In genomic region chr17:1475321-1475854, GRCh38 we compare ENCODE assay signal across 23 cellular contexts. TPM values are rescaled to one million over a fixed set of nuclear protein-coding genes. Genes with fewer than 3 reads are reported as not detected.
A peak's percentile ranks its signal among the peaks of the same experiment; 100 is the strongest.
DNase-seq lines count a peak whose midpoint lies in the region; ATAC-seq and TF ChIP-seq lines count a peak whose summit lies in the region.
"Had no signal": no experiment of that assay in that cellular context is flagged by ENCODE, and none has a peak within 500 bp of the region (broad histone marks: within the 10 kb centered on the region; RNA-seq: fewer than 3 reads in every experiment).

No MANE protein-coding gene starts in this region.

- no peaks in the 10 kb centered on the region for H3K27me3 Mint-ChIP-seq in neural crest cell (ENCODE audit: low read depth)
- H3K27me3 Mint-ChIP-seq: activated T-helper 17 cell treated with anti-CD3 and anti-CD28 coated beads, Interleukin-2, amount 50 U/mL, for 72 hours; CD4-positive, alpha-beta T cell had no signal

- no peaks in the 10 kb centered on the region for H3K27me3 ChIP-seq in ascending aorta
- H3K27me3 ChIP-seq in tibial nerve: no peaks in the 10 kb centered on the region
- no peaks in the 10 kb centered on the region for H3K27me3 ChIP-seq in PC-9 (ENCODE audit: insufficient read depth, low read depth)

- peaks cover 83 to 97% of the 10 kb centered on the region in 2 donors for H3K36me3 ChIP-seq in ascending aorta
- H3K36me3 ChIP-seq in tibial nerve: peaks cover 5 to 98% (median 32%) of the 10 kb centered on the region in 3 donors
- H3K36me3 ChIP-seq in PC-9 (ENCODE audit: low read depth): 0 out of 2 replicates have a peak, but pooled peaks cover 5% of the 10 kb centered on the region

- H3K9me2 ChIP-seq in PC-9 (ENCODE audit: insufficient read depth): no peaks in the 10 kb centered on the region

- no peaks in the 10 kb centered on the region for H3K79me2 ChIP-seq in PC-9 (ENCODE audit: low read depth)

- no peaks in the 10 kb centered on the region; the same call in 1 of the 2 replicates for H3F3A ChIP-seq in PC-9 (ENCODE audit: insufficient read depth, low read depth)

- 69 to 74% methylated on average over 15 of the region's 15 CpGs for WGBS in tibial nerve, 2 donors

- no peak overlapping the region for H2AFZ ChIP-seq in PC-9

- H3K4me3 Mint-ChIP-seq in neural crest cell: no peak overlapping the region
- H3K4me3 Mint-ChIP-seq: activated naive CD8-positive, alpha-beta T cell treated with anti-CD3 and anti-CD28 coated beads, Interleukin-2, amount 10 ng/mL, durations not matched to agents 7 days and 5 days; activated T-helper 17 cell treated with anti-CD3 and anti-CD28 coated beads, Interleukin-2, amount 50 U/mL, for 72 hours; CD4-positive, alpha-beta T cell; stimulated activated effector memory CD8-positive, alpha-beta T cell treated with anti-CD3 and anti-CD28 coated beads, Interleukin-12 subunit alpha, Interleukin-12 subunit beta, amount 100 ng/mL, for 72 hours had no signal

- ATAC-seq in GM21447 (IDR thresholded peaks at IDR 0.05; ENCODE audit: unreplicated experiment) (peak; percentile 10), left lobe of liver (no peak)
- ATAC-seq: activated T-helper 17 cell treated with anti-CD3 and anti-CD28 coated beads, Interleukin-2, amount 50 U/mL, for 72 hours; stimulated activated effector memory CD8-positive, alpha-beta T cell treated with anti-CD3 and anti-CD28 coated beads, Interleukin-12 subunit alpha, Interleukin-12 subunit beta, amount 100 ng/mL, for 72 hours had no signal

- CTCF ChIA-PET in PC-9 (lab: Charles Lee): no interaction called here

- peak in 1 of 2 donors; percentile 52 for TF ChIP-seq EP300 in tibial nerve (IDR thresholded peaks at IDR 0.05)

- POLR2A ChIA-PET in PC-9 (lab: Charles Lee; ENCODE audit: unreplicated experiment): interaction anchor here (0.7 kb wide), 1 partner anchor 12 kb away, joined by 11 read pairs; no protein-coding TSS in a partner anchor

- H3K4me3 ChIP-seq in ascending aorta (no peak overlapping the region), tibial nerve (no peak overlapping the region), PC-9 (no peak overlapping the region)

- intact Hi-C loops in ascending aorta (cut with DNase I) (no loop called here), PC-9 (cut with micrococcal nuclease; ENCODE audit: unreplicated experiment) (no loop called here)

- peak overlapping the region; percentile 16 for H3K27ac Mint-ChIP-seq in neural crest cell (ENCODE audit: unreplicated experiment)
- H3K27ac Mint-ChIP-seq: activated naive CD8-positive, alpha-beta T cell treated with anti-CD3 and anti-CD28 coated beads, Interleukin-2, amount 10 ng/mL, durations not matched to agents 7 days and 5 days; activated T-helper 17 cell treated with anti-CD3 and anti-CD28 coated beads, Interleukin-2, amount 50 U/mL, for 72 hours; CD4-positive, alpha-beta T cell; stimulated activated effector memory CD8-positive, alpha-beta T cell treated with anti-CD3 and anti-CD28 coated beads, Interleukin-12 subunit alpha, Interleukin-12 subunit beta, amount 100 ng/mL, for 72 hours had no signal

- H3K9me3 ChIP-seq in ascending aorta (no peaks in the 10 kb centered on the region), tibial nerve (no peaks in the 10 kb centered on the region), PC-9 (ENCODE audit: insufficient read depth, low read depth) (no peaks in the 10 kb centered on the region)

- H3K4me1 Mint-ChIP-seq in neural crest cell: no peaks in the 10 kb centered on the region

- peaks cover 5% of the 10 kb centered on the region; the same call in 1 of the 2 replicates for H4K20me1 ChIP-seq in PC-9 (ENCODE audit: insufficient read depth)

- H3K27ac ChIP-seq in ascending aorta: peak overlapping the region; percentile 18 to 39
- peak overlapping the region in 3 of 4 donors; percentile 67 to 78 (median 77) for H3K27ac ChIP-seq in tibial nerve
- no peak overlapping the region for H3K27ac ChIP-seq in PC-9
- H3K27ac ChIP-seq: KMS-11 had no signal

- H3K4me2 ChIP-seq in PC-9: no peak overlapping the region
- H3K4me2 ChIP-seq: KMS-11 had no signal

- peak in 1 of 2 donors; percentile 10 for TF ChIP-seq POLR2A in tibial nerve (IDR thresholded peaks at IDR 0.05)

- no peak for TF ChIP-seq CTCF in ascending aorta (IDR thresholded peaks at IDR 0.05)
- TF ChIP-seq CTCF in neural crest cell (conservative IDR thresholded peaks at IDR 0.05): no peak
- TF ChIP-seq CTCF in tibial nerve (IDR thresholded peaks at IDR 0.05): no peak
- TF ChIP-seq CTCF in PC-9 (conservative IDR thresholded peaks at IDR 0.05): no peak

- H3K4me1 ChIP-seq in ascending aorta: peaks cover 0 to 8% of the 10 kb centered on the region in 2 donors
- H3K4me1 ChIP-seq in tibial nerve: peaks cover 0 to 57% (median 13%) of the 10 kb centered on the region in 4 donors
- H3K4me1 ChIP-seq in PC-9 (replicated peaks; ENCODE audit: insufficient read depth): no peaks in the 10 kb centered on the region

- no peaks in the 10 kb centered on the region for H3K9me3 Mint-ChIP-seq in neural crest cell
- H3K9me3 Mint-ChIP-seq: activated naive CD8-positive, alpha-beta T cell treated with anti-CD3 and anti-CD28 coated beads, Interleukin-2, amount 10 ng/mL, durations not matched to agents 7 days and 5 days; activated T-helper 17 cell treated with anti-CD3 and anti-CD28 coated beads, Interleukin-2, amount 50 U/mL, for 72 hours; CD4-positive, alpha-beta T cell; stimulated activated effector memory CD8-positive, alpha-beta T cell treated with anti-CD3 and anti-CD28 coated beads, Interleukin-12 subunit alpha, Interleukin-12 subunit beta, amount 100 ng/mL, for 72 hours had no signal

- no TSS peak for BruUV-seq in PC-9 (replicated peaks; lab: Mats Ljungman, UMichigan)

- H3K36me3 Mint-ChIP-seq in neural crest cell (ENCODE audit: low read depth): peaks cover 2% of the 10 kb centered on the region
- H3K36me3 Mint-ChIP-seq: activated naive CD8-positive, alpha-beta T cell treated with anti-CD3 and anti-CD28 coated beads, Interleukin-2, amount 10 ng/mL, durations not matched to agents 7 days and 5 days had no signal

- DNase-seq in ascending aorta (ENCODE audit: low spot score in 2 of 2): no peak
- no peak for DNase-seq in neural crest cell (ENCODE audit: low read depth, low spot score)
- DNase-seq in tibial nerve (ENCODE audit: low spot score in 2 of 2): no peak
- no peak for DNase-seq in PC-9
- no peak for DNase-seq in left lobe of liver (ENCODE audit: low spot score)
- DNase-seq in epidermal melanocyte (ENCODE audit: insufficient read length, low spot score): no peak
- DNase-seq: activated CD8-positive, alpha-beta memory T cell treated with anti-CD3 and anti-CD28 coated beads, Interleukin-2, amount 50 U/mL, for 4 hours; activated naive CD8-positive, alpha-beta T cell treated with anti-CD3 and anti-CD28 coated beads, Interleukin-2, amount 10 ng/mL, durations not matched to agents 7 days and 5 days; CD4-positive, alpha-beta T cell; DMS 273 treated with DMSO at 0.1 percent for 48 hours; effector CD4-positive, alpha-beta T cell; foreskin melanocyte; HCEC 1CT; MV-4-11; NCI-H1694; NCI-H2171 treated with DMSO at 0.1 percent for 48 hours; NCI-H526; stimulated activated CD4-positive, alpha-beta T cell treated with anti-CD3 and anti-CD28 coated beads, Interleukin-1b, Interleukin-23, amount 100 ng/mL, for 48 hours; T-helper 9 cell had no signal

RNA-seq across cellular contexts. Expression of gene MYO1C, which starts 17.1 kb away (rescaled TPM):
- total RNA-seq in ascending aorta (251 TPM), neural crest cell (45.1 and 53.2 TPM in 2 replicates), tibial nerve (100 to 1,000 TPM; 184 to 305 (median 226) TPM), PC-9 (2021) (237 and 261 TPM in 2 replicates), left lobe of liver (62.5 TPM)

RNA-seq across cellular contexts. Expression of gene CRK, which starts 19.4 kb away (rescaled TPM):
- total RNA-seq in ascending aorta: 83.4 TPM
- 57.5 and 58.5 TPM in 2 replicates for total RNA-seq in neural crest cell
- 10 to 100 TPM; 65.1 to 72.0 (median 70.0) TPM for total RNA-seq in tibial nerve
- 57.1 and 57.9 TPM in 2 replicates for total RNA-seq in PC-9 (2021)
- 33.7 TPM for total RNA-seq in left lobe of liver

RNA-seq across cellular contexts. Expression of gene INPP5K, which starts 41.0 kb away (rescaled TPM):
- total RNA-seq in ascending aorta (73.7 TPM), neural crest cell (19.4 and 20.0 TPM in 2 replicates), tibial nerve (100 to 1,000 TPM in 2 of 4 donors, 10 to 100 TPM in 2; 67.9 to 110 (median 95.2) TPM), PC-9 (2021) (41.9 and 42.9 TPM in 2 replicates), left lobe of liver (11.9 TPM)
